ENCODE assay signal across 9 cellular contexts in the genomic region with DNA sequence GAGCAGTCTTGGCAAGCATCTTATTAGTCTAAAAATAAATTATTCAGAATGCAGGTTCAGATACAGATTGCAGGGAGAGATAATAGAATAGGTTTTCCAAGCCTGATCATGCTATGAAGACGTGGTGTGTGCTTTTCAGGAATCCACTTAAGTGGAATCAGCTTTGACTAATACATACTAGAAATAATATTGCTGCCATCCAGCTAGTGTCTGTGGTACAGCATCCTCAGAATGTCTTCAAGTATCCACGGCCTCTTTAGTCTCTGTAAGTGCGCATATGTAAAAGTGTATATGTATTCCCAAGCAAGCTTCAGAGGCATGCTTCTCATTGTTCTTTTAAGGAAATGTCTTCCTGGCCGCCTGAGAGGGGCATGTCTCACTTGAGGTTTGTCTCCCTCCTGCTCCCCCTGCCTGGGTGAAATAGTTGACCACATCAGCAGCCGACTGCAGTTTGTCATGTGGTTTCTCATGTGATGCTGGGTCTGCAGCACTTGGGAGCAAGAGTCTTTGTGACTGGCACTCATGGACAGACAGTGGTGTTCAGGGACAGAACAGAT.
DNase-seq lines count a peak whose midpoint lies in the region; ATAC-seq, FAIRE-seq and TF ChIP-seq lines count a peak whose summit lies in the region.
"Had no signal": no experiment of that assay in that cellular context is flagged by ENCODE, and none has a peak within 500 bp of the region (broad histone marks: within the 10 kb centered on the region; RNA-seq: fewer than 3 reads in every experiment).

No MANE protein-coding gene starts in this region.

- peaks cover 5 to 59% (median 24%) of the 10 kb centered on the region in 7 donors for H3K4me1 Mint-ChIP-seq in naive thymus-derived CD4-positive, alpha-beta T cell

- H3K27me3 Mint-ChIP-seq in naive thymus-derived CD4-positive, alpha-beta T cell: peaks cover 28 to 51% (median 34%) of the 10 kb centered on the region in 5 donors

- H3K9ac ChIP-seq in endothelial cell of umbilical vein (replicated peaks; ENCODE audit: extremely low read depth, insufficient read depth, low read length): no peak overlapping the region

- dilution Hi-C loops in endothelial cell of umbilical vein (cut with MboI; ENCODE audit: extremely low pct_ligation_motif_present, low sequenced_read_pairs): no loop called here

- DNase-seq in NCI-H1105 treated with DMSO at 0.1 percent for 48 hours (lab: John Stamatoyannopoulos, UW): peak; percentile 13
- no peak for DNase-seq in NCI-H1105 (lab: John Stamatoyannopoulos, UW)
- DNase-seq in NCI-H748 treated with DMSO at 0.1 percent for 48 hours (lab: John Stamatoyannopoulos, UW): peak; percentile 84
- peak; percentile 69 for DNase-seq in endothelial cell of umbilical vein (ENCODE audit: low read depth, low spot score)
- DNase-seq in naive thymus-derived CD4-positive, alpha-beta T cell: peak in 6 of 9 donors; percentile 1 to 24 (median 13)
- no peak for DNase-seq in activated CD4-positive, CD25-positive, alpha-beta regulatory T cell (lab: John Stamatoyannopoulos, UW)

- BruUV-seq in endothelial cell of umbilical vein (replicated peaks; lab: Mats Ljungman, UMichigan): no TSS peak

- ATAC-seq in naive thymus-derived CD4-positive, alpha-beta T cell: peak; percentile 16
- no peak for ATAC-seq in HG03460 (IDR thresholded peaks at IDR 0.05; ENCODE audit: unreplicated experiment)
- no peak for ATAC-seq in GM19351 (IDR thresholded peaks at IDR 0.05; ENCODE audit: unreplicated experiment)

- TF ChIP-seq CTCF in endothelial cell of umbilical vein (IDR thresholded peaks at IDR 0.05; ENCODE audit: extremely low read depth in 1 of 2, insufficient read depth in 1 of 2, low read depth in 1 of 2, low read length in 2 of 2): no peak

- H3K36me3 ChIP-seq in endothelial cell of umbilical vein (ENCODE audit: control insufficient read depth in 2 of 2, extremely low read depth in 1 of 2, insufficient read depth in 2 of 2, low read length in 2 of 2): no peaks in the 10 kb centered on the region
- no peaks in the 10 kb centered on the region for H3K36me3 ChIP-seq in naive thymus-derived CD4-positive, alpha-beta T cell (ENCODE audit: control insufficient read depth in 2 of 3, insufficient read depth in 3 of 3, low read length in 3 of 3)

- H3K27ac Mint-ChIP-seq in naive thymus-derived CD4-positive, alpha-beta T cell: peak overlapping the region in 5 of 9 donors; percentile 33 to 95 (median 90)

- H2AFZ ChIP-seq in endothelial cell of umbilical vein (ENCODE audit: low read depth, low read length): no peak overlapping the region

- CTCF ChIA-PET in endothelial cell of umbilical vein (lab: Charles Lee): interaction anchor here (1.6 to 3.7 kb wide), 2 partner anchors 12 to 299 kb away, joined by 3 to 15 read pairs; no protein-coding TSS in a partner anchor
- CTCF ChIA-PET in naive thymus-derived CD4-positive, alpha-beta T cell (lab: Charles Lee): interaction anchor here (0.7 kb wide), 1 partner anchor 135 kb away, joined by 8 read pairs; no protein-coding TSS in a partner anchor

- H3K4me1 ChIP-seq in endothelial cell of umbilical vein (ENCODE audit: control insufficient read depth, extremely low read depth, insufficient read depth, low read length): peaks cover 37% of the 10 kb centered on the region
- H3K4me1 ChIP-seq in naive thymus-derived CD4-positive, alpha-beta T cell (ENCODE audit: control insufficient read depth in 2 of 2, insufficient read depth in 2 of 2, low read length in 2 of 2): peaks cover 0 to 5% of the 10 kb centered on the region in 2 donors

- no peak overlapping the region for H3K27ac ChIP-seq in endothelial cell of umbilical vein (ENCODE audit: insufficient read depth, low read depth, low read length)
- no peak overlapping the region for H3K27ac ChIP-seq in naive thymus-derived CD4-positive, alpha-beta T cell (ENCODE audit: low read depth, low read length)
- H3K27ac ChIP-seq: 22Rv1 had no signal

- H3K4me2 ChIP-seq in endothelial cell of umbilical vein (ENCODE audit: insufficient read depth, low read length): no peak overlapping the region

- POLR2A ChIA-PET in endothelial cell of umbilical vein (lab: Charles Lee): no interaction called here
- POLR2A ChIA-PET in naive thymus-derived CD4-positive, alpha-beta T cell (lab: Charles Lee): no interaction called here

- H3K27me3 ChIP-seq in endothelial cell of umbilical vein (ENCODE audit: control insufficient read depth in 2 of 2, insufficient read depth in 2 of 2, low read length in 2 of 2): no peaks in the 10 kb centered on the region
- no peaks in the 10 kb centered on the region for H3K27me3 ChIP-seq in naive thymus-derived CD4-positive, alpha-beta T cell (ENCODE audit: control insufficient read depth in 2 of 2, insufficient read depth in 2 of 2, low read length in 2 of 2)

- H4K20me1 ChIP-seq in endothelial cell of umbilical vein (replicated peaks; ENCODE audit: control insufficient read depth, extremely low read depth, insufficient read depth, low read length): no peaks in the 10 kb centered on the region

- no peaks in the 10 kb centered on the region for H3K36me3 Mint-ChIP-seq in naive thymus-derived CD4-positive, alpha-beta T cell

- no peak for TF ChIP-seq POLR2A in endothelial cell of umbilical vein (IDR thresholded peaks at IDR 0.05; ENCODE audit: low read depth, low read length)

- H3K9me3 ChIP-seq in endothelial cell of umbilical vein (replicated peaks; ENCODE audit: control insufficient read depth, insufficient read depth, low read length): no peaks in the 10 kb centered on the region
- H3K9me3 ChIP-seq in naive thymus-derived CD4-positive, alpha-beta T cell (ENCODE audit: control insufficient read depth in 2 of 3, low read length in 3 of 3): no peaks in the 10 kb centered on the region

- FAIRE-seq in endothelial cell of umbilical vein (lab: Jason Lieb, UNC): no peak

- no peaks in the 10 kb centered on the region for H3K9me1 ChIP-seq in endothelial cell of umbilical vein (replicated peaks; ENCODE audit: control insufficient read depth, extremely low read depth, insufficient read depth, low read length)

- H3K9me3 Mint-ChIP-seq in naive thymus-derived CD4-positive, alpha-beta T cell: peaks cover 0 to 5% (median 0%) of the 10 kb centered on the region in 11 donors

- no peak overlapping the region for H3K4me3 ChIP-seq in endothelial cell of umbilical vein (replicated peaks in 1 of 3; ENCODE audit: insufficient read depth in 1 of 3, low read depth in 1 of 3, low read length in 3 of 3)
- no peak overlapping the region for H3K4me3 ChIP-seq in naive thymus-derived CD4-positive, alpha-beta T cell (ENCODE audit: low read length)

- no peaks in the 10 kb centered on the region for H3K79me2 ChIP-seq in endothelial cell of umbilical vein (ENCODE audit: control insufficient read depth, insufficient read depth, low read length)

- H3K4me3 Mint-ChIP-seq in naive thymus-derived CD4-positive, alpha-beta T cell: peak overlapping the region in 9 of 10 donors; percentile 64 to 90 (median 81)

- intact Hi-C loops in endothelial cell of umbilical vein (cut with micrococcal nuclease): loop anchor here (1.0 to 10.0 kb wide), 2 partner anchors 469 to 682 kb away; no protein-coding TSS in a partner anchor
- intact Hi-C loops in naive thymus-derived CD4-positive, alpha-beta T cell (cut with micrococcal nuclease): loop anchor here in 1 of 2 donors (5.0 kb wide), 1 partner anchor 549 kb away; no protein-coding TSS in a partner anchor

TF ChIP-seq in endothelial cell of umbilical vein, 7 proteins besides CTCF, POLR2A, EP300 and RAD21:
- TF ChIP-seq MYC (IDR thresholded peaks at IDR 0.05; ENCODE audit: low read depth, low read length): no peak
- no peak for TF ChIP-seq EZH2 (IDR thresholded peaks at IDR 0.05; ENCODE audit: borderline replicate concordance, low read depth, low read length, severe bottlenecking)
TF ChIP-seq in endothelial cell of umbilical vein: peak in this region for 0.

Comparison
In these comparisons a context has a peak if more than half of its experiments do, and no peak if none do; other contexts are left out.
1. DNase-seq: peak in NCI-H1105 treated with DMSO at 0.1 percent for 48 hours (single experiment), NCI-H748 treated with DMSO at 0.1 percent for 48 hours (single experiment), endothelial cell of umbilical vein (single experiment) and naive thymus-derived CD4-positive, alpha-beta T cell (6 of 9); none in NCI-H1105 (single experiment) and activated CD4-positive, CD25-positive, alpha-beta regulatory T cell (0 of 4).